In the genomic region with DNA sequence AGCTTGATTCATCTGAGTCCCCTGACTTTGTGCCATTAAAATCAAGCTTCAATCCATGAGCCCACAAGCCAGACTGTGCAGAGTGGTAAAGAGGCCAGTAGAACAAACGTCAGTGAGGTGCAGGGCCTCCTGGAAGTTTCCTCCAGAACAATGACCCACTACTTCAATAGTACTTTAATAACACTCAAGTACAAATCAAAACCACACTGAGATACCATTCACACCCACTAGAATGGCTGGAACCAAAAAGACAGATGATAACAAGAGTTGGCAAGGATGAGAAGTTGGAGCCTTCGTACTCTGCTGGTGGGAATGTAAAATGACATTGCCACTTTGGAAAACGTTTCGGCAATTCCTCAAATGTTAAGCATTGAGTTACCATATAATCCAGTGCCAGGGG, we compare ENCODE assay signal across 29 cellular contexts.
"Had no signal": no experiment of that assay in that cellular context is flagged by ENCODE, and none has a peak within 500 bp of the region (broad histone marks: within the 10 kb centered on the region; RNA-seq: fewer than 3 reads in every experiment).

No MANE protein-coding gene starts in this region.

- FAIRE-seq: colon, islet of Langerhans, pancreas, urothelium cell line had no signal

- H3K4me1 ChIP-seq: gastrocnemius medialis, pancreas, sigmoid colon, testis, tibial artery, upper lobe of left lung had no signal

- H3K4me2 ChIP-seq: hepatocyte had no signal

- H2AFZ ChIP-seq: hepatocyte had no signal

- H3K27ac ChIP-seq: epithelial cell of prostate, gastrocnemius medialis, hepatocyte, pancreas, sigmoid colon, testis, tibial artery, upper lobe of left lung had no signal

- H3K4me3 ChIP-seq: dorsolateral prefrontal cortex, gastrocnemius medialis, hepatocyte, pancreas, sigmoid colon, testis, tibial artery, upper lobe of left lung had no signal

- H3K36me3 ChIP-seq: gastrocnemius medialis, pancreas, sigmoid colon, tibial artery, upper lobe of left lung had no signal

- DNase-seq: caudate nucleus; cerebellar nuclear complex; dorsolateral prefrontal cortex; effector CD4-positive, alpha-beta T cell; foreskin fibroblast; gastrocnemius medialis; head of caudate nucleus; left colon; mesenchymal stem cell; midbrain; natural killer cell; occipital lobe; pancreas; retina; sigmoid colon; stimulated activated CD4-positive, alpha-beta T cell treated with anti-CD3 and anti-CD28 coated beads, Interleukin-2, amount 100 ng/mL, for 24 hours; stimulated activated CD4-positive, alpha-beta T cell treated with anti-CD3 and anti-CD28 coated beads, Interleukin-4, amount 100 ng/mL, for 24 hours; stimulated activated naive CD4-positive, alpha-beta T cell treated with Interleukin-2 at 50 U/mL for 16 hours; substantia nigra; testis; tibial artery; upper lobe of left lung had no signal

- ATAC-seq: esophagus mucosa; gastrocnemius medialis; left colon; natural killer cell; pancreas; stimulated activated effector memory CD8-positive, alpha-beta T cell treated with anti-CD3 and anti-CD28 coated beads, Interleukin-12 subunit alpha, Interleukin-12 subunit beta, amount 100 ng/mL, for 72 hours had no signal

- H3K79me2 ChIP-seq: hepatocyte had no signal

- H3K9me3 ChIP-seq: gastrocnemius medialis, pancreas, sigmoid colon, testis, tibial artery, upper lobe of left lung had no signal

- H3K27me3 ChIP-seq: dorsolateral prefrontal cortex, gastrocnemius medialis, hepatocyte, pancreas, sigmoid colon, testis, tibial artery, upper lobe of left lung had no signal
